ENCODE assay signal across 8 cellular contexts in genomic region chrX:23667239-23668177, GRCh38. TPM values are rescaled to one million over a fixed set of nuclear protein-coding genes. Genes with fewer than 3 reads are reported as not detected.
DNase-seq lines count a peak whose midpoint lies in the region; TF ChIP-seq lines count a peak whose summit lies in the region.

TSS of gene PRDX4 (plus strand) at chrX:23667493. CDS start at chrX:23667571, 78 bp downstream.

- no peak for TF ChIP-seq RAD21 in SK-N-SH (IDR thresholded peaks at IDR 0.05; ENCODE audit: low read length)

- intact Hi-C loops in testis (cut with DNase I; ENCODE audit: low total_unique reads): no loop called here

- H4K20me1 ChIP-seq in SK-N-SH (ENCODE audit: insufficient read depth) (no peaks in the 10 kb centered on the region), osteoblast (ENCODE audit: insufficient read depth, low read length) (no peaks in the 10 kb centered on the region)

- no peaks in the 10 kb centered on the region for H3K27me3 ChIP-seq in SK-N-SH (ENCODE audit: insufficient read depth)
- H3K27me3 ChIP-seq in osteoblast (ENCODE audit: insufficient read depth, low read length): no peaks in the 10 kb centered on the region
- H3K27me3 ChIP-seq in testis: no peaks in the 10 kb centered on the region

- H2AFZ ChIP-seq in SK-N-SH (ENCODE audit: low read depth) (peak within 1 kb of the TSS; percentile 92), osteoblast (ENCODE audit: low read length) (peak within 1 kb of the TSS; percentile 88)

- H3K4me1 Mint-ChIP-seq in activated naive CD4-positive, alpha-beta T cell treated with anti-CD3 and anti-CD28 coated beads, Interleukin-2, amount 50 U/mL, for 24 hours: peaks cover 24% of the 10 kb centered on the region

- H3K9me3 ChIP-seq in SK-N-SH (no peaks in the 10 kb centered on the region), osteoblast (ENCODE audit: low read depth, low read length) (no peaks in the 10 kb centered on the region), testis (no peaks in the 10 kb centered on the region)

- CTCF ChIA-PET in HEK293T (lab: Yijun Ruan, JAX): interaction anchor here (0.5 to 1.1 kb wide), 2 partner anchors 16 to 39 kb away, joined by 3 to 5 read pairs; no protein-coding TSS in a partner anchor
- CTCF ChIA-PET in SK-N-SH (lab: Yijun Ruan, JAX): interaction anchor here (0.7 to 2.3 kb wide), 4 partner anchors 27 to 387 kb away, joined by 3 to 10 read pairs (median 4); partner anchors contain the start of gene EIF2S3

- H3K36me3 ChIP-seq in SK-N-SH (replicated peaks in 1 of 2; ENCODE audit: control insufficient read depth in 1 of 2, insufficient read depth in 2 of 2, low read length in 1 of 2) (peaks cover 8 to 9% of the 10 kb centered on the region in 2 experiments), osteoblast (ENCODE audit: insufficient read depth, low read length) (peaks cover 4% of the 10 kb centered on the region), testis (ENCODE audit: low read depth, missing control alignments) (no peaks in the 10 kb centered on the region)

- H3K4me2 ChIP-seq in SK-N-SH: peak within 1 kb of the TSS; percentile 81
- peak within 1 kb of the TSS; percentile 75 for H3K4me2 ChIP-seq in osteoblast (ENCODE audit: insufficient read depth, low read length)

- no peaks in the 10 kb centered on the region for H3F3A ChIP-seq in SK-N-SH (replicated peaks; ENCODE audit: insufficient read depth)

- no peak for TF ChIP-seq EP300 in SK-N-SH (IDR thresholded peaks at IDR 0.05; ENCODE audit: borderline replicate concordance in 1 of 2, low read depth in 1 of 2, low read length in 1 of 2)

- H3K9me3 Mint-ChIP-seq in activated naive CD4-positive, alpha-beta T cell treated with anti-CD3 and anti-CD28 coated beads, Interleukin-2, amount 50 U/mL, for 24 hours: no peaks in the 10 kb centered on the region

- H3K27ac ChIP-seq in SK-N-SH (ENCODE audit: low read depth in 2 of 2, low read length in 1 of 2) (peak within 1 kb of the TSS; percentile 59 to 83; a peak in 3 of 4 replicates), osteoblast (ENCODE audit: low read depth, low read length) (peak within 1 kb of the TSS; percentile 64), testis (peak within 1 kb of the TSS; percentile 39 to 80)

- H3K79me2 ChIP-seq in SK-N-SH (ENCODE audit: insufficient read depth) (peaks cover 29% of the 10 kb centered on the region), osteoblast (ENCODE audit: insufficient read depth, low read length) (peaks cover 14% of the 10 kb centered on the region)

- no peaks in the 10 kb centered on the region for H3K27me3 Mint-ChIP-seq in activated naive CD4-positive, alpha-beta T cell treated with anti-CD3 and anti-CD28 coated beads, Interleukin-2, amount 50 U/mL, for 24 hours

- H3K36me3 Mint-ChIP-seq in activated naive CD4-positive, alpha-beta T cell treated with anti-CD3 and anti-CD28 coated beads, Interleukin-2, amount 50 U/mL, for 24 hours: peaks cover 1% of the 10 kb centered on the region

- H3K4me3 Mint-ChIP-seq in activated naive CD4-positive, alpha-beta T cell treated with anti-CD3 and anti-CD28 coated beads, Interleukin-2, amount 50 U/mL, for 24 hours: peak within 1 kb of the TSS; percentile 92

- no peak for TF ChIP-seq CTCF in SK-N-SH (IDR thresholded peaks at IDR 0.05)
- no peak for TF ChIP-seq CTCF in osteoblast (IDR thresholded peaks at IDR 0.05; ENCODE audit: extremely low read depth, low read depth, low read length)
- TF ChIP-seq CTCF in testis (IDR thresholded peaks at IDR 0.05): no peak

- no peaks in the 10 kb centered on the region for H3K9me2 ChIP-seq in SK-N-SH

- 7% methylated on average over 45 of the region's 73 CpGs for WGBS in SK-N-SH (ENCODE audit: low lambda C conversion rate)
- WGBS in testis, 2 donors: 0% methylated on average over 8 to 29 of the region's 73 CpGs

- H3K27ac Mint-ChIP-seq in activated naive CD4-positive, alpha-beta T cell treated with anti-CD3 and anti-CD28 coated beads, Interleukin-2, amount 50 U/mL, for 24 hours: peak within 1 kb of the TSS; percentile 96

- POLR2A ChIA-PET in HEK293T (lab: Yijun Ruan, JAX): interaction anchor here (0.6 to 0.7 kb wide), 2 partner anchors 11 to 173 kb away, joined by 3 read pairs; no protein-coding TSS in a partner anchor
- POLR2A ChIA-PET in SK-N-SH (lab: Yijun Ruan, JAX): no interaction called here

- TF ChIP-seq POLR2A in testis (IDR thresholded peaks at IDR 0.05): peak; percentile 34

- peaks cover 2 to 4% of the 10 kb centered on the region in 2 experiments; a peak in 3 of 4 replicates for H3K4me1 ChIP-seq in SK-N-SH (ENCODE audit: control insufficient read depth in 1 of 2, insufficient read depth in 2 of 2, low read depth in 1 of 2, low read length in 1 of 2)
- peaks cover 7% of the 10 kb centered on the region for H3K4me1 ChIP-seq in osteoblast (ENCODE audit: insufficient read depth, low read length)
- no peaks in the 10 kb centered on the region for H3K4me1 ChIP-seq in testis

- peak within 1 kb of the TSS; percentile 78 for H3K9ac ChIP-seq in SK-N-SH

- H3K4me3 ChIP-seq in SK-N-SH (ENCODE audit: low read depth in 2 of 2, low read length in 1 of 2): peak within 1 kb of the TSS; percentile 63 to 70
- H3K4me3 ChIP-seq in osteoblast (ENCODE audit: insufficient read depth, low read length): peak within 1 kb of the TSS; percentile 82
- peak within 1 kb of the TSS; percentile 58 to 79 for H3K4me3 ChIP-seq in testis

- DNase-seq in GM04503 (ENCODE audit: low read depth): peak; percentile 35
- peak; percentile 87 for DNase-seq in HEK293T (ENCODE audit: extremely low spot score)
- peak; percentile 75 for DNase-seq in MV-4-11 (lab: John Stamatoyannopoulos, UW)
- peak; percentile 95 for DNase-seq in SK-N-SH
- DNase-seq in glomerular visceral epithelial cell (ENCODE audit: extremely low spot score): peak; percentile 88
- DNase-seq in osteoblast (ENCODE audit: insufficient read length, low spot score, missing footprints): peak; percentile 91
- peak; percentile 88 for DNase-seq in testis

TF ChIP-seq in HEK293T, 16 proteins besides CTCF, POLR2A, EP300 and RAD21:
- TF ChIP-seq LEF1 (IDR thresholded peaks at IDR 0.05; ENCODE audit: borderline replicate concordance) (no peak), L3MBTL2 (conservative IDR thresholded peaks at IDR 0.05) (peak; percentile 92)

TF ChIP-seq in SK-N-SH, 30 proteins besides CTCF, POLR2A, EP300 and RAD21 (continues in another document):
- TF ChIP-seq TEAD4 (IDR thresholded peaks at IDR 0.05; ENCODE audit: borderline replicate concordance, insufficient read depth) (no peak), USF1 (IDR thresholded peaks at IDR 0.05; ENCODE audit: borderline replicate concordance, low read depth) (peak; percentile 86), RCOR1 (IDR thresholded peaks at IDR 0.05; ENCODE audit: low read length) (no peak), GATA2 (CRISPR knock-in tag; IDR thresholded peaks at IDR 0.05) (no peak), ELF1 (IDR thresholded peaks at IDR 0.05) (no peak), RXRA (IDR thresholded peaks at IDR 0.05; ENCODE audit: borderline replicate concordance, low read depth) (no peak), REST (IDR thresholded peaks at IDR 0.05; ENCODE audit: low read depth, low read length) (no peak), SMC3 (IDR thresholded peaks at IDR 0.05; ENCODE audit: low read depth, low read length) (no peak), POLR2AphosphoS5 (IDR thresholded peaks at IDR 0.05; ENCODE audit: low read depth, low read length) (peak; percentile 84), GABPA (IDR thresholded peaks at IDR 0.05; ENCODE audit: low read depth) (no peak), FOXM1 (IDR thresholded peaks at IDR 0.05; ENCODE audit: low read depth) (no peak), TAF1 (IDR thresholded peaks at IDR 0.05; ENCODE audit: borderline replicate concordance, low read depth, low read length) (no peak; the same call in 1 of the 2 replicates), FOSL2 (IDR thresholded peaks at IDR 0.05; ENCODE audit: borderline replicate concordance, low read depth) (no peak), TCF12 (IDR thresholded peaks at IDR 0.05) (no peak)

RNA-seq across cellular contexts. Expression of gene PRDX4, which starts in this region (rescaled TPM):
- polyA plus RNA-seq in SK-N-SH (2012; rRNA removed): 140 and 164 TPM in 2 replicates
- 181 and 191 TPM in 2 replicates for polyA plus RNA-seq in SK-N-SH (2012; cell fraction: cytosol; rRNA removed)
- polyA plus RNA-seq in SK-N-SH (2012; cell fraction: nucleus; rRNA removed): 48.7 and 64.8 TPM in 2 replicates
- 253 and 284 TPM in 2 replicates for total RNA-seq in osteoblast
- 100 to 1,000 TPM; 214 to 218 TPM for total RNA-seq in testis
- 211 TPM for polyA plus RNA-seq in testis (ENCODE audit: insufficient read depth, low read depth, low replicate concordance)

Comparison
In these comparisons a context has a peak if more than half of its experiments do, and no peak if none do; other contexts are left out.
1. Peak in every context shown above with its lines: DNase-seq, H3K4me3 ChIP-seq and H3K27ac ChIP-seq.
2. DNase-seq: peak in every context shown above with its lines; median percentile 95 in SK-N-SH; 91 in osteoblast; 88 in glomerular visceral epithelial cell; 88 in testis; 87 in HEK293T; 75 in MV-4-11; 35 in GM04503.